Comparison of ENCODE assay signal across 9 cellular contexts in the genomic region with DNA sequence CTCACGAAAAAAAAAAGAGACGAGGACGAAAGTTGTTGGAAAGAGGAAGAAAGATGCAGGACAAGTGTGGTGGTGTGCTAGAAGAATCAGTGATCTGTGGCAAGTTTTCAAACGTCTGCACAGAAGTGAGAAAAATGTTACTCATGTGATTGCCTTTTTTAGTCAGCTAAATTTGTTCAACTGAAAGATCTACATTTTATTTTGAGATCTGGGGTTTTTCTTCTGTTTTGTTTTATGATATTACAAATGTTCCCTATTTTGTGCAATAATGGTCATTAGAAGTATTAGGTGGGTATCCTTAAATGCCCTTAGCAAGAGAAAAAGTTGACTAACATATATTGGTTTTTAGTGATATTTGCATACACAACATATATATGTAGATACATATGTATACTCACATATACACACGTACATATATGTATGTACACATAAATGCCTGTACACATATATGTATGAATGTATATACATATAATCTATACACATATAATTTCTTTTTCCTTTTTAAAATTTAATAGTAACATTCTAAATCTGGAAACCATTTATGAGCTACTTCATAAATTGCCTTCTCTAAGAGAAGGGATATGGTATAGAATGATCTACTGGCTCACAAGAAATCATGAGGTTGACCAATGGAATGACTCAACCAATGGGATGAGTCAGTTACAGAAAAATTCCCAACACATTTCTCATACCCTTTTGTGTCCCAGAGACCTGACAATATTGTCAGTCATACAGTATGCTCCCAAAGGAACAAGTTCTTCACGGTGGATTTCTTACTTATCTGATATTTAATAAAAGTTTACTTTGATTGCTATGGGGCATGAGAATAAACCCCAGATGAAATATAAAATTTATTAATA. TPM values are rescaled to one million over a fixed set of nuclear protein-coding genes. Genes with fewer than 3 reads are reported as not detected.
DNase-seq lines count a peak whose midpoint lies in the region; ATAC-seq and TF ChIP-seq lines count a peak whose summit lies in the region.
"Had no signal": no experiment of that assay in that cellular context is flagged by ENCODE, and none has a peak within 500 bp of the region (broad histone marks: within the 10 kb centered on the region; RNA-seq: fewer than 3 reads in every experiment).

No MANE protein-coding gene starts in this region.

- H3K4me3 ChIP-seq in brain microvascular endothelial cell (ENCODE audit: low read depth, low read length) (no peak overlapping the region), right cardiac atrium (ENCODE audit: low read length) (no peak overlapping the region)

- H3K9me3 ChIP-seq in right cardiac atrium (ENCODE audit: control insufficient read depth, low read length) = no peaks in the 10 kb centered on the region

- H3K27ac ChIP-seq in brain microvascular endothelial cell (peak overlapping the region; percentile 25), right cardiac atrium (ENCODE audit: low read length) (no peak overlapping the region)

- no peak for TF ChIP-seq CTCF in brain microvascular endothelial cell (IDR thresholded peaks at IDR 0.05; ENCODE audit: low read depth, low read length, missing control alignments)

- no peaks in the 10 kb centered on the region for H3K36me3 ChIP-seq in brain microvascular endothelial cell (replicated peaks)

- H3K27me3 ChIP-seq in brain microvascular endothelial cell (replicated peaks) (no peaks in the 10 kb centered on the region), right cardiac atrium (ENCODE audit: control insufficient read depth, insufficient read depth) (no peaks in the 10 kb centered on the region)

- intact Hi-C loops in head of caudate nucleus (cut with DNase I) (no loop called here), right cardiac atrium (cut with DNase I) (no loop called here)

- DNase-seq in AG08396 (ENCODE audit: low spot score) (peak; percentile 57), brain microvascular endothelial cell (peak; percentile 82), head of caudate nucleus (no peak), OCI-M1 (lab: John Stamatoyannopoulos, UW) (no peak), right cardiac atrium (no peak), dermis blood vessel endothelial cell (no peak)
- DNase-seq: cortex of kidney had no signal

- in situ Hi-C loops in brain microvascular endothelial cell (cut with HindIII; ENCODE audit: low pct_ligation_motif_present, low sequenced_read_pairs) = no loop called here

- WGBS in right cardiac atrium = 77% methylated on average over 6 of the region's 6 CpGs

- no peaks in the 10 kb centered on the region for H3K4me1 ChIP-seq in right cardiac atrium (ENCODE audit: control insufficient read depth, insufficient read depth, low read length)

- ATAC-seq in GM21360 (IDR thresholded peaks at IDR 0.05; ENCODE audit: unreplicated experiment) (peak; percentile 93), HG03432 (IDR thresholded peaks at IDR 0.05; ENCODE audit: unreplicated experiment) (peak; percentile 93), right cardiac atrium (no peak)

RNA-seq across cellular contexts. Expression of gene SLC39A12, which starts 38.4 kb away (rescaled TPM):
- total RNA-seq in right cardiac atrium (not detected), dermis blood vessel endothelial cell (under 0.01 TPM in 1 of 2 replicates, not detected in the other)
- 0.05 TPM for polyA plus RNA-seq in right cardiac atrium

Comparison
In these comparisons a context has a peak if more than half of its experiments do, and no peak if none do; other contexts are left out.
1. DNase-seq: peak in AG08396 (single experiment) and brain microvascular endothelial cell (single experiment); none in head of caudate nucleus (0 of 42), OCI-M1 (single experiment), right cardiac atrium (0 of 3) and dermis blood vessel endothelial cell (single experiment).
2. ATAC-seq: peak in GM21360 (single experiment) and HG03432 (single experiment); none in right cardiac atrium (0 of 2).